Comparison of ENCODE assay signal across 27 cellular contexts in the genomic region with DNA sequence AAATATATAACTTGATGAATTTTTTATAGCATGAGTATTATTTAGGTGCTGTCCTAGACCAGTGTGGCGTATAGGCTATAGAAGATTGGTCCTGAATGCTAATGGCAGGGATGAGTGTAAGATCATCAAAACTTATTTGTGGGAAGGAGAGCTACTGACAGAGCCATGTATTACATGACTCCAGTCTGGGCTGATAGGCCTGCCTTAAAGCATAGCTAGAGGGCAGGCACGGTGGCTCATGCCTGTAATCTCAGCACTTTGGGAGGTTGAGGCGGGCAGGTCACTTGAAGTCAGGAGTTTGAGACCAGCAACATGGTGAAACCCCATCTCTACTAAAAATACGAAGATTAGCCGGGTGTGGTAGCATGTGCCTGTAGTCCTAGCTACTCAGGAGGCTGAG.
A peak's percentile ranks its signal among the peaks of the same experiment; 100 is the strongest.
DNase-seq lines count a peak whose midpoint lies in the region; ATAC-seq and TF ChIP-seq lines count a peak whose summit lies in the region.
"Had no signal": no experiment of that assay in that cellular context is flagged by ENCODE, and none has a peak within 500 bp of the region (broad histone marks: within the 10 kb centered on the region; RNA-seq: fewer than 3 reads in every experiment).

No MANE protein-coding gene starts in this region.

- no peaks in the 10 kb centered on the region for H3K27me3 ChIP-seq in PC-9 (ENCODE audit: insufficient read depth, low read depth)
- H3K27me3 ChIP-seq: right lobe of liver, testis had no signal

- ATAC-seq in central memory CD8-positive, alpha-beta T cell (replicated peaks; ENCODE audit: extremely low read depth, poor library complexity, severe bottlenecking), result no peak
- peak; percentile 33 for ATAC-seq in stimulated activated naive CD8-positive, alpha-beta T cell treated with anti-CD3 and anti-CD28 coated beads, Interleukin-15, amount 100 ng/mL, for 72 hours
- ATAC-seq in HG02798 (IDR thresholded peaks at IDR 0.05; ENCODE audit: poor library complexity, unreplicated experiment) (no peak), HG03045 (IDR thresholded peaks at IDR 0.05; ENCODE audit: unreplicated experiment) (no peak)
- ATAC-seq: left lobe of liver had no signal

- no peaks in the 10 kb centered on the region for H3K9me2 ChIP-seq in PC-9 (ENCODE audit: insufficient read depth)

- no peaks in the 10 kb centered on the region for H3K4me1 ChIP-seq in PC-9 (replicated peaks; ENCODE audit: insufficient read depth)
- H3K4me1 ChIP-seq: testis had no signal

- H3K4me3 ChIP-seq in PC-9, result no peak overlapping the region
- H3K4me3 ChIP-seq: right lobe of liver, SK-N-MC, testis had no signal

- H3K27me3 Mint-ChIP-seq in activated naive CD4-positive, alpha-beta T cell treated with anti-CD3 and anti-CD28 coated beads for 36 hours (ENCODE audit: low read depth), result no peaks in the 10 kb centered on the region
- no peaks in the 10 kb centered on the region for H3K27me3 Mint-ChIP-seq in central memory CD8-positive, alpha-beta T cell
- no peaks in the 10 kb centered on the region for H3K27me3 Mint-ChIP-seq in stimulated activated naive CD8-positive, alpha-beta T cell treated with anti-CD3 and anti-CD28 coated beads, Interleukin-15, amount 100 ng/mL, for 72 hours
- H3K27me3 Mint-ChIP-seq: activated B cell treated with CpG ODN at 0.5 μM for 24 hours had no signal

- peaks cover 76% of the 10 kb centered on the region for H3K36me3 Mint-ChIP-seq in activated naive CD4-positive, alpha-beta T cell treated with anti-CD3 and anti-CD28 coated beads for 36 hours (ENCODE audit: low read depth)
- H3K36me3 Mint-ChIP-seq in central memory CD8-positive, alpha-beta T cell (ENCODE audit: insufficient read depth), result peaks cover 55% of the 10 kb centered on the region

- H3K27ac ChIP-seq in PC-9, result no peak overlapping the region
- H3K27ac ChIP-seq: right lobe of liver, testis had no signal

- peak overlapping the region; percentile 91 for H3K27ac Mint-ChIP-seq in activated naive CD4-positive, alpha-beta T cell treated with anti-CD3 and anti-CD28 coated beads for 36 hours
- peak overlapping the region; percentile 71 for H3K27ac Mint-ChIP-seq in central memory CD8-positive, alpha-beta T cell (ENCODE audit: low read depth)
- peak overlapping the region in 1 of 2 donors; percentile 16 for H3K27ac Mint-ChIP-seq in stimulated activated naive CD8-positive, alpha-beta T cell treated with anti-CD3 and anti-CD28 coated beads, Interleukin-15, amount 100 ng/mL, for 72 hours
- H3K27ac Mint-ChIP-seq: activated B cell treated with CpG ODN at 0.5 μM for 24 hours, H9 had no signal

- H3K4me3 Mint-ChIP-seq in activated naive CD4-positive, alpha-beta T cell treated with anti-CD3 and anti-CD28 coated beads for 36 hours, result no peak overlapping the region
- no peak overlapping the region for H3K4me3 Mint-ChIP-seq in central memory CD8-positive, alpha-beta T cell
- H3K4me3 Mint-ChIP-seq in stimulated activated naive CD8-positive, alpha-beta T cell treated with anti-CD3 and anti-CD28 coated beads, Interleukin-15, amount 100 ng/mL, for 72 hours, result no peak overlapping the region
- H3K4me3 Mint-ChIP-seq: activated B cell treated with CpG ODN at 0.5 μM for 24 hours, H9, immature natural killer cell had no signal

- H3K36me3 ChIP-seq in PC-9 (ENCODE audit: low read depth), result peaks cover 26% of the 10 kb centered on the region; the same call in 1 of the 2 replicates

- H3K9me3 Mint-ChIP-seq in activated naive CD4-positive, alpha-beta T cell treated with anti-CD3 and anti-CD28 coated beads for 36 hours, result no peaks in the 10 kb centered on the region
- H3K9me3 Mint-ChIP-seq in central memory CD8-positive, alpha-beta T cell, result no peaks in the 10 kb centered on the region
- no peaks in the 10 kb centered on the region for H3K9me3 Mint-ChIP-seq in stimulated activated naive CD8-positive, alpha-beta T cell treated with anti-CD3 and anti-CD28 coated beads, Interleukin-15, amount 100 ng/mL, for 72 hours
- H3K9me3 Mint-ChIP-seq: activated B cell treated with CpG ODN at 0.5 μM for 24 hours, H9, immature natural killer cell had no signal

- H2AFZ ChIP-seq in PC-9, result no peak overlapping the region

- H4K20me1 ChIP-seq in PC-9 (ENCODE audit: insufficient read depth), result no peaks in the 10 kb centered on the region; the same call in 1 of the 2 replicates

- H3F3A ChIP-seq in PC-9 (ENCODE audit: insufficient read depth, low read depth), result peaks cover 36% of the 10 kb centered on the region

- intact Hi-C loops in activated naive CD4-positive, alpha-beta T cell treated with anti-CD3 and anti-CD28 coated beads for 36 hours (cut with micrococcal nuclease), result no loop called here
- intact Hi-C loops in PC-9 (cut with micrococcal nuclease; ENCODE audit: unreplicated experiment), result no loop called here

- no peaks in the 10 kb centered on the region for H3K9me3 ChIP-seq in PC-9 (ENCODE audit: insufficient read depth, low read depth)
- H3K9me3 ChIP-seq: right lobe of liver, testis had no signal

- BruUV-seq in PC-9 (replicated peaks; lab: Mats Ljungman, UMichigan), result TSS peak; percentile 5

- H3K4me2 ChIP-seq in PC-9, result no peak overlapping the region

- no peak for TF ChIP-seq CTCF in PC-9 (conservative IDR thresholded peaks at IDR 0.05)

- H3K79me2 ChIP-seq in PC-9 (ENCODE audit: low read depth), result peaks cover 86% of the 10 kb centered on the region

- CTCF ChIA-PET in activated naive CD4-positive, alpha-beta T cell treated with anti-CD3 and anti-CD28 coated beads for 36 hours (lab: Charles Lee), result interaction anchor here (0.9 to 1.9 kb wide), 3 partner anchors 28 to 75 kb away, joined by 4 to 9 read pairs (median 5); no protein-coding TSS in a partner anchor
- CTCF ChIA-PET in PC-9 (lab: Charles Lee), result no interaction called here

- peaks cover 92% of the 10 kb centered on the region for H3K4me1 Mint-ChIP-seq in activated naive CD4-positive, alpha-beta T cell treated with anti-CD3 and anti-CD28 coated beads for 36 hours (ENCODE audit: low read depth)
- peaks cover 79% of the 10 kb centered on the region for H3K4me1 Mint-ChIP-seq in central memory CD8-positive, alpha-beta T cell
- H3K4me1 Mint-ChIP-seq in stimulated activated naive CD8-positive, alpha-beta T cell treated with anti-CD3 and anti-CD28 coated beads, Interleukin-15, amount 100 ng/mL, for 72 hours, result peaks cover 92% of the 10 kb centered on the region

- POLR2A ChIA-PET in PC-9 (lab: Charles Lee; ENCODE audit: unreplicated experiment), result interaction anchor here (0.6 kb wide), 1 partner anchor 83 kb away, joined by 3 read pairs; no protein-coding TSS in a partner anchor

- no peak for DNase-seq in activated naive CD4-positive, alpha-beta T cell treated with anti-CD3 and anti-CD28 coated beads for 36 hours
- DNase-seq in activated naive CD4-positive, alpha-beta T cell treated with anti-CD3 and anti-CD28 coated beads, Interleukin-2, amount 50 U/mL, for 16 hours, result no peak
- no peak for DNase-seq in PC-9
- DNase-seq in central memory CD8-positive, alpha-beta T cell (ENCODE audit: low spot score in 2 of 2), result no peak
- no peak for DNase-seq in stimulated activated naive CD8-positive, alpha-beta T cell treated with anti-CD3 and anti-CD28 coated beads, Interleukin-15, amount 100 ng/mL, for 72 hours
- DNase-seq in NCI-H526 treated with DMSO at 0.1 percent for 48 hours (lab: John Stamatoyannopoulos, UW), result no peak
- DNase-seq: activated B cell treated with CpG ODN at 0.5 μM for 24 hours; activated naive CD4-positive, alpha-beta T cell; cerebellar nuclear complex; DMS153; erythroblast; foreskin fibroblast; H9; immature natural killer cell; midbrain; MM.1S; NCI-H1436; NCI-H2107; NK-92 treated with Interleukin-12 subunit alpha and Interleukin-12 subunit beta, amount 100 ng/mL, for 24 hours; right lobe of liver; RPMI8226; T1000; testis had no signal
